ENCODE assay signal across 7 cellular contexts in genomic region chr1:201171063-201172036, GRCh38. TPM values are rescaled to one million over a fixed set of nuclear protein-coding genes. Genes with fewer than 3 reads are reported as not detected.
DNase-seq lines count a peak whose midpoint lies in the region; ATAC-seq lines count a peak whose summit lies in the region.

No MANE protein-coding gene starts in this region.

- peak; percentile 69 for DNase-seq in NCI-H1436 (lab: John Stamatoyannopoulos, UW)
- peak; percentile 86 for DNase-seq in activated CD4-positive, alpha-beta T cell treated with anti-CD3 and anti-CD28 coated beads for 36 hours
- DNase-seq in stimulated activated naive B cell treated with anti-CD40 and anti-IgM and Interleukin-4, amounts not matched to agents 10 μg/mL and 1 μg/mL and 100 μg/mL, for 72 hours = no peak

- POLR2A ChIA-PET in activated CD4-positive, alpha-beta T cell treated with anti-CD3 and anti-CD28 coated beads for 36 hours (lab: Charles Lee) = interaction anchor here (0.5 to 3.2 kb wide), 6 partner anchors 17 to 34 kb away, joined by 3 to 20 read pairs (median 3); partner anchors contain the start of genes IGFN1 and TMEM9

- peak overlapping the region; percentile 60 for H3K4me3 ChIP-seq in ectodermal cell (ENCODE audit: insufficient read depth, low read depth, low read length)
- H3K4me3 ChIP-seq in mesodermal cell (ENCODE audit: extremely low read depth, insufficient read depth, low read length, poor library complexity, severe bottlenecking) = peak overlapping the region; percentile 52

- H3K4me1 ChIP-seq in ectodermal cell (ENCODE audit: control insufficient read depth, insufficient read depth, low read length) (no peaks in the 10 kb centered on the region), mesodermal cell (ENCODE audit: control insufficient read depth, insufficient read depth, low read length, poor library complexity, severe bottlenecking) (no peaks in the 10 kb centered on the region)

- H3K27me3 Mint-ChIP-seq in activated CD4-positive, alpha-beta T cell treated with anti-CD3 and anti-CD28 coated beads for 36 hours = peaks cover 13% of the 10 kb centered on the region
- peaks cover 14 to 31% of the 10 kb centered on the region in 2 donors for H3K27me3 Mint-ChIP-seq in stimulated activated naive B cell treated with anti-CD40 and anti-IgM and Interleukin-4, amounts not matched to agents 10 μg/mL and 1 μg/mL and 100 μg/mL, for 72 hours

- no peaks in the 10 kb centered on the region for H3K9me3 Mint-ChIP-seq in activated CD4-positive, alpha-beta T cell treated with anti-CD3 and anti-CD28 coated beads for 36 hours (ENCODE audit: low read depth)
- no peaks in the 10 kb centered on the region for H3K9me3 Mint-ChIP-seq in stimulated activated naive B cell treated with anti-CD40 and anti-IgM and Interleukin-4, amounts not matched to agents 10 μg/mL and 1 μg/mL and 100 μg/mL, for 72 hours

- H3K27ac Mint-ChIP-seq in activated CD4-positive, alpha-beta T cell treated with anti-CD3 and anti-CD28 coated beads for 36 hours = peak overlapping the region; percentile 90
- H3K27ac Mint-ChIP-seq in stimulated activated naive B cell treated with anti-CD40 and anti-IgM and Interleukin-4, amounts not matched to agents 10 μg/mL and 1 μg/mL and 100 μg/mL, for 72 hours = peak overlapping the region; percentile 93

- no peaks in the 10 kb centered on the region for H3K36me3 ChIP-seq in ectodermal cell (ENCODE audit: control insufficient read depth, insufficient read depth, low read length)
- H3K36me3 ChIP-seq in mesodermal cell (ENCODE audit: control insufficient read depth, insufficient read depth, low read length) = no peaks in the 10 kb centered on the region

- CTCF ChIA-PET in activated CD4-positive, alpha-beta T cell treated with anti-CD3 and anti-CD28 coated beads for 36 hours (lab: Charles Lee) = interaction anchor here (0.6 to 3.3 kb wide), 10 partner anchors 13 to 1177 kb away, joined by 3 to 34 read pairs (median 4); partner anchors contain the start of genes PPP1R12B and TMEM9

- H3K27me3 ChIP-seq in ectodermal cell (ENCODE audit: control insufficient read depth, insufficient read depth, low read length, poor library complexity, severe bottlenecking) = peaks cover 18% of the 10 kb centered on the region

- peaks cover 21% of the 10 kb centered on the region for H3K4me1 Mint-ChIP-seq in activated CD4-positive, alpha-beta T cell treated with anti-CD3 and anti-CD28 coated beads for 36 hours
- H3K4me1 Mint-ChIP-seq in stimulated activated naive B cell treated with anti-CD40 and anti-IgM and Interleukin-4, amounts not matched to agents 10 μg/mL and 1 μg/mL and 100 μg/mL, for 72 hours = peaks cover 6 to 21% of the 10 kb centered on the region in 2 donors

- intact Hi-C loops in activated CD4-positive, alpha-beta T cell treated with anti-CD3 and anti-CD28 coated beads for 36 hours (cut with DNase I, micrococcal nuclease) = loop anchor here in 1 of 2 experiments (1.0 to 2.0 kb wide), 5 partner anchors 20 to 657 kb away; partner anchors contain the start of gene IPO9

- no peaks in the 10 kb centered on the region for H3K36me3 Mint-ChIP-seq in activated CD4-positive, alpha-beta T cell treated with anti-CD3 and anti-CD28 coated beads for 36 hours (ENCODE audit: low read depth)
- no peaks in the 10 kb centered on the region for H3K36me3 Mint-ChIP-seq in stimulated activated naive B cell treated with anti-CD40 and anti-IgM and Interleukin-4, amounts not matched to agents 10 μg/mL and 1 μg/mL and 100 μg/mL, for 72 hours

- H3K4me3 Mint-ChIP-seq in activated CD4-positive, alpha-beta T cell treated with anti-CD3 and anti-CD28 coated beads for 36 hours = peak overlapping the region; percentile 71
- H3K4me3 Mint-ChIP-seq in stimulated activated naive B cell treated with anti-CD40 and anti-IgM and Interleukin-4, amounts not matched to agents 10 μg/mL and 1 μg/mL and 100 μg/mL, for 72 hours = peak overlapping the region; percentile 85 to 91

- 10 to 11% methylated on average over 48 of the region's 48 CpGs for WGBS in ectodermal cell, 2 experiments
- 14 to 24% methylated on average over 22 to 37 of the region's 48 CpGs for WGBS in mesodermal cell (ENCODE audit: insufficient coverage in 2 of 2), 2 experiments

- peak; percentile 36 for ATAC-seq in GM18499 (IDR thresholded peaks at IDR 0.05; ENCODE audit: insufficient read depth, unreplicated experiment)
- peak; percentile 36 for ATAC-seq in HG02588 (IDR thresholded peaks at IDR 0.05; ENCODE audit: unreplicated experiment)
- peak; percentile 83 for ATAC-seq in activated CD4-positive, alpha-beta T cell treated with anti-CD3 and anti-CD28 coated beads for 36 hours
- ATAC-seq in stimulated activated naive B cell treated with anti-CD40 and anti-IgM and Interleukin-4, amounts not matched to agents 10 μg/mL and 1 μg/mL and 100 μg/mL, for 72 hours (replicated peaks) = peak; percentile 72 to 74

- peak overlapping the region; percentile 39 for H3K27ac ChIP-seq in ectodermal cell (ENCODE audit: insufficient read depth, low read depth, low read length, poor library complexity, severe bottlenecking)
- peak overlapping the region; percentile 82 for H3K27ac ChIP-seq in mesodermal cell (ENCODE audit: low read depth, low read length, severe bottlenecking)

- H3K9me3 ChIP-seq in ectodermal cell (ENCODE audit: control insufficient read depth, low read length) = no peaks in the 10 kb centered on the region
- H3K9me3 ChIP-seq in mesodermal cell (ENCODE audit: control insufficient read depth, low read length) = no peaks in the 10 kb centered on the region

RNA-seq across cellular contexts. Expression of gene TMEM9, which starts 17.1 kb away (rescaled TPM):
- 10 to 100 TPM; 15.7 to 27.2 TPM for total RNA-seq in activated CD4-positive, alpha-beta T cell treated with anti-CD3 and anti-CD28 coated beads for 36 hours
- 107 TPM for polyA plus RNA-seq in ectodermal cell (2013, experiment 1 of 4)
- 112 TPM for polyA plus RNA-seq in ectodermal cell (2013, experiment 2 of 4)
- polyA plus RNA-seq in ectodermal cell (2013, experiment 3 of 4) = 125 TPM
- 125 TPM for polyA plus RNA-seq in ectodermal cell (2013, experiment 4 of 4)
- polyA plus RNA-seq in mesodermal cell (2013, experiment 1 of 2) = 134 TPM
- 118 TPM for polyA plus RNA-seq in mesodermal cell (2013, experiment 2 of 2)

RNA-seq across cellular contexts. Expression of gene IGFN1, which starts 19.3 kb away (rescaled TPM):
- total RNA-seq in activated CD4-positive, alpha-beta T cell treated with anti-CD3 and anti-CD28 coated beads for 36 hours = not detected
- polyA plus RNA-seq in ectodermal cell (2013, experiment 1 of 4) = 0.70 TPM
- polyA plus RNA-seq in ectodermal cell (2013, experiment 2 of 4) = 0.46 TPM
- 0.59 TPM for polyA plus RNA-seq in ectodermal cell (2013, experiment 3 of 4)
- polyA plus RNA-seq in ectodermal cell (2013, experiment 4 of 4) = 0.45 TPM
- not detected for polyA plus RNA-seq in mesodermal cell (2013, experiment 1 of 2)
- polyA plus RNA-seq in mesodermal cell (2013, experiment 2 of 2) = not detected

RNA-seq across cellular contexts. Expression of gene ASCL5, which starts 44.4 kb away (rescaled TPM):
- under 1 TPM in 1 of 2 experiments, not detected in 1; 0.09 TPM for total RNA-seq in activated CD4-positive, alpha-beta T cell treated with anti-CD3 and anti-CD28 coated beads for 36 hours
- polyA plus RNA-seq in ectodermal cell (2013, experiment 1 of 4) = not detected
- not detected for polyA plus RNA-seq in ectodermal cell (2013, experiment 2 of 4)
- not detected for polyA plus RNA-seq in ectodermal cell (2013, experiment 3 of 4)
- polyA plus RNA-seq in ectodermal cell (2013, experiment 4 of 4) = not detected
- polyA plus RNA-seq in mesodermal cell (2013, experiment 1 of 2) = not detected
- polyA plus RNA-seq in mesodermal cell (2013, experiment 2 of 2) = not detected

RNA-seq across cellular contexts. Expression of gene CACNA1S, which starts 59.1 kb away (rescaled TPM):
- not detected for total RNA-seq in activated CD4-positive, alpha-beta T cell treated with anti-CD3 and anti-CD28 coated beads for 36 hours
- 0.52 TPM for polyA plus RNA-seq in ectodermal cell (2013, experiment 1 of 4)
- polyA plus RNA-seq in ectodermal cell (2013, experiment 2 of 4) = 0.43 TPM
- 0.27 TPM for polyA plus RNA-seq in ectodermal cell (2013, experiment 3 of 4)
- polyA plus RNA-seq in ectodermal cell (2013, experiment 4 of 4) = 0.28 TPM
- polyA plus RNA-seq in mesodermal cell (2013, experiment 1 of 2) = not detected
- polyA plus RNA-seq in mesodermal cell (2013, experiment 2 of 2) = not detected
